ENCODE assay signal across 1 cellular context in genomic region chr1:207826557-207827487, GRCh38.
TF ChIP-seq lines count a peak whose summit lies in the region.

No MANE protein-coding gene starts in this region.

TF ChIP-seq in HepG2, 621 proteins besides CTCF, POLR2A, EP300 and RAD21 (continued from another document and continues in another):
- TF ChIP-seq ZSCAN5A (CRISPR knock-in tag; IDR thresholded peaks at IDR 0.05; ENCODE audit: borderline replicate concordance) (no peak), HNRNPLL (IDR thresholded peaks at IDR 0.05; ENCODE audit: low read depth, low read length, poor library complexity, severe bottlenecking) (no peak), ZBTB7A (CRISPR knock-in tag; IDR thresholded peaks at IDR 0.05) (no peak), U2AF2 (IDR thresholded peaks at IDR 0.05; ENCODE audit: low read depth, low read length) (no peak), NFAT5 (CRISPR knock-in tag; IDR thresholded peaks at IDR 0.05) (no peak), ZNF275 (CRISPR knock-in tag; IDR thresholded peaks at IDR 0.05; ENCODE audit: borderline replicate concordance) (no peak), ZBTB34 (CRISPR knock-in tag; IDR thresholded peaks at IDR 0.05) (no peak; the same call in 1 of the 2 replicates), CBFB (CRISPR knock-in tag; IDR thresholded peaks at IDR 0.05) (no peak), ZNF136 (CRISPR knock-in tag; IDR thresholded peaks at IDR 0.05; ENCODE audit: low read depth) (no peak), ZNF333 (CRISPR knock-in tag; IDR thresholded peaks at IDR 0.05; ENCODE audit: borderline replicate concordance) (no peak), SP1 (IDR thresholded peaks at IDR 0.05) (no peak), SP1 (CRISPR knock-in tag; IDR thresholded peaks at IDR 0.05) (no peak), ZSCAN29 (CRISPR knock-in tag; conservative IDR thresholded peaks at IDR 0.05) (peak; percentile 59; the same call in 1 of the 2 replicates), TEF (CRISPR knock-in tag; IDR thresholded peaks at IDR 0.05) (no peak), ZNF530 (CRISPR knock-in tag; IDR thresholded peaks at IDR 0.05; ENCODE audit: low read depth) (no peak), ZNF670 (CRISPR knock-in tag; IDR thresholded peaks at IDR 0.05; ENCODE audit: borderline replicate concordance) (peak; percentile 20; the same call in 1 of the 2 replicates), ISX (CRISPR knock-in tag; conservative IDR thresholded peaks at IDR 0.05) (no peak), SIN3A (IDR thresholded peaks at IDR 0.05; ENCODE audit: borderline replicate concordance, low read depth, low read length) (peak; percentile 44; the same call in 1 of the 2 replicates), SRF (IDR thresholded peaks at IDR 0.05; ENCODE audit: low read depth, low read length) (no peak), TARDBP (CRISPR knock-in tag; IDR thresholded peaks at IDR 0.05) (no peak), ZNF691 (CRISPR knock-in tag; IDR thresholded peaks at IDR 0.05; ENCODE audit: borderline replicate concordance, low read depth) (peak; percentile 39; the same call in 1 of the 2 replicates), ZNF143 (CRISPR knock-in tag; IDR thresholded peaks at IDR 0.05) (no peak), RBAK (CRISPR knock-in tag; IDR thresholded peaks at IDR 0.05) (no peak), CEBPG (CRISPR knock-in tag; IDR thresholded peaks at IDR 0.05) (no peak), ZFP62 (CRISPR knock-in tag; IDR thresholded peaks at IDR 0.05) (no peak), ERF (CRISPR knock-in tag; IDR thresholded peaks at IDR 0.05) (no peak), CREM (IDR thresholded peaks at IDR 0.05) (peak; percentile 32; the same call in 1 of the 2 replicates), CREM (CRISPR knock-in tag; IDR thresholded peaks at IDR 0.05) (no peak), ISL2 (CRISPR knock-in tag; IDR thresholded peaks at IDR 0.05) (no peak), PATZ1 (CRISPR knock-in tag; IDR thresholded peaks at IDR 0.05) (peak; percentile 6; the same call in 1 of the 2 replicates), ZNF34 (CRISPR knock-in tag; IDR thresholded peaks at IDR 0.05; ENCODE audit: borderline replicate concordance) (no peak), TIGD3 (CRISPR knock-in tag; IDR thresholded peaks at IDR 0.05; ENCODE audit: borderline replicate concordance) (no peak), PITX1 (CRISPR knock-in tag; IDR thresholded peaks at IDR 0.05) (no peak), PBX3 (CRISPR knock-in tag; IDR thresholded peaks at IDR 0.05; ENCODE audit: borderline replicate concordance) (no peak), ARNT2 (CRISPR knock-in tag; IDR thresholded peaks at IDR 0.05; ENCODE audit: low read depth) (no peak), KLF15 (CRISPR knock-in tag; IDR thresholded peaks at IDR 0.05; ENCODE audit: borderline replicate concordance) (no peak), MAZ (IDR thresholded peaks at IDR 0.05; ENCODE audit: borderline replicate concordance, low read depth, low read length) (no peak), MAZ (CRISPR knock-in tag; IDR thresholded peaks at IDR 0.05; ENCODE audit: low read depth) (no peak), CHD2 (IDR thresholded peaks at IDR 0.05; ENCODE audit: low read depth, low read length) (no peak), CEBPZ (IDR thresholded peaks at IDR 0.05; ENCODE audit: low read length) (no peak), ZNF205 (CRISPR knock-in tag; IDR thresholded peaks at IDR 0.05) (no peak), ZNF468 (CRISPR knock-in tag; IDR thresholded peaks at IDR 0.05) (no peak), ZBTB37 (CRISPR knock-in tag; IDR thresholded peaks at IDR 0.05) (no peak), ZFY (CRISPR knock-in tag; IDR thresholded peaks at IDR 0.05) (peak; percentile 36; the same call in 1 of the 2 replicates)
